In the genomic region with DNA sequence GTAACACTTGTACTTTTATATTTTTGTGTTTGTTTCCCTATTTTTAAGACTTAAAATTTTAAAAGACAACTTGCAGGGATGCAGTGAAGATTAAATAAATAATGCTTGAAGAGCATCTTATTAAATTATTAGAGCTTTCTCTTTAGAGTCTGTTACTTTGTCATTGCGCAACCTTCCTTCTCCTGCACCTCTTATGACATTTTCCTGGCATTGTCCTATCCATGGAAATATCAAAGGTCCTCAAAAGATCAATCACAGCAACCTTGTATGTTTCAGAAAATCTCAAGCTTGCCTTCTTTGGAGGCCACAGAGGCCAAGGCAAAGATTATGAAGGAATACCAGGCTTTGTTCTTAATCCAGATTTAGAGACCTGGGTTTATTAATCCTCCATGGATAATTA, we compare ENCODE assay signal across 25 cellular contexts.
"Had no signal": no experiment of that assay in that cellular context is flagged by ENCODE, and none has a peak within 500 bp of the region (broad histone marks: within the 10 kb centered on the region; RNA-seq: fewer than 3 reads in every experiment).

No MANE protein-coding gene starts in this region.

- H3K36me3 ChIP-seq: colonic mucosa, esophagus squamous epithelium, gastrocnemius medialis, heart right ventricle, left lung, lower lobe of right lung had no signal

- H3K4me3 ChIP-seq: colonic mucosa, esophagus squamous epithelium, gastrocnemius medialis, heart right ventricle, left lung, lower lobe of right lung had no signal

- FAIRE-seq: endometrium, islet of Langerhans, keratinocyte had no signal

- ATAC-seq: effector memory CD8-positive, alpha-beta T cell; esophagus mucosa; gastrocnemius medialis; heart right ventricle; left cardiac atrium; left lung; left ventricle myocardium superior; lower lobe of right lung had no signal

- H3K27me3 ChIP-seq: colonic mucosa, esophagus squamous epithelium, gastrocnemius medialis, heart right ventricle, left lung had no signal

- DNase-seq: colonic mucosa; cortex of kidney; effector CD8-positive, alpha-beta T cell; effector memory CD8-positive, alpha-beta T cell; endodermal cell; erythroblast; esophagus squamous epithelium; foreskin fibroblast; foreskin melanocyte; gastrocnemius medialis; glutamatergic neuron; head of caudate nucleus; heart right ventricle; hippocampal formation; left cardiac atrium; left lung; left ventricle myocardium superior; lower lobe of right lung; mesenchymal stem cell; midbrain had no signal

- H3K9me3 ChIP-seq: colonic mucosa, esophagus squamous epithelium, gastrocnemius medialis, lower lobe of right lung had no signal

- H3K4me1 ChIP-seq: colonic mucosa, esophagus squamous epithelium, gastrocnemius medialis, heart right ventricle, left lung, lower lobe of right lung had no signal

- H3K27ac ChIP-seq: colonic mucosa, epithelial cell of prostate, esophagus squamous epithelium, gastrocnemius medialis, heart right ventricle, left lung, lower lobe of right lung had no signal
